In genomic region chr21:16418663-16419062, GRCh38 we compare ENCODE assay signal across 11 cellular contexts.
DNase-seq lines count a peak whose midpoint lies in the region; ATAC-seq and TF ChIP-seq lines count a peak whose summit lies in the region.
"Had no signal": no experiment of that assay in that cellular context is flagged by ENCODE, and none has a peak within 500 bp of the region (broad histone marks: within the 10 kb centered on the region; RNA-seq: fewer than 3 reads in every experiment).

No MANE protein-coding gene starts in this region.

- no peak overlapping the region for H2BK20ac ChIP-seq in H9 (ENCODE audit: low read depth, low read length, poor library complexity, severe bottlenecking)

- H3K23me2 ChIP-seq in H9 (ENCODE audit: insufficient read length, low read depth, low read length, poor library complexity, severe bottlenecking), result no peaks in the 10 kb centered on the region

- H3K9me3 Mint-ChIP-seq in H9, result no peaks in the 10 kb centered on the region
- no peaks in the 10 kb centered on the region for H3K9me3 Mint-ChIP-seq in activated CD4-positive, alpha-beta T cell treated with anti-CD3 and anti-CD28 coated beads for 36 hours (ENCODE audit: low read depth)

- no peak overlapping the region for H2BK15ac ChIP-seq in H9 (ENCODE audit: low read depth, low read length)

- H2BK120ac ChIP-seq in H9 (ENCODE audit: low read depth, low read length, poor library complexity, severe bottlenecking), result no peak overlapping the region

- POLR2A ChIA-PET in HEK293 (lab: Yijun Ruan, JAX), result no interaction called here
- POLR2A ChIA-PET in activated CD4-positive, alpha-beta T cell treated with anti-CD3 and anti-CD28 coated beads for 36 hours (lab: Charles Lee), result no interaction called here

- no peak overlapping the region for H2AFZ ChIP-seq in H9 (ENCODE audit: low read length)

- no peak overlapping the region for H3K18ac ChIP-seq in H9 (ENCODE audit: insufficient read length, low read depth, low read length)

- H3K4me1 ChIP-seq in HEK293 (ENCODE audit: control insufficient read depth, insufficient read depth, low read length) (peaks cover 25% of the 10 kb centered on the region), ascending aorta (no peaks in the 10 kb centered on the region), right cardiac atrium (ENCODE audit: control insufficient read depth, insufficient read depth, low read length) (peaks cover 2% of the 10 kb centered on the region), H9 (ENCODE audit: insufficient read depth, low read length) (no peaks in the 10 kb centered on the region)

- H3K79me1 ChIP-seq in H9 (ENCODE audit: insufficient read depth, low read depth, low read length, poor library complexity, severe bottlenecking), result no peaks in the 10 kb centered on the region

- H3K27ac Mint-ChIP-seq in H9, result no peak overlapping the region
- H3K27ac Mint-ChIP-seq in activated CD4-positive, alpha-beta T cell treated with anti-CD3 and anti-CD28 coated beads for 36 hours, result no peak overlapping the region

- peak overlapping the region; percentile 97 for H3K27ac ChIP-seq in HEK293 (ENCODE audit: extremely low read depth, low read depth, low read length)
- peak overlapping the region; percentile 49 to 61 for H3K27ac ChIP-seq in ascending aorta
- H3K27ac ChIP-seq in right cardiac atrium (ENCODE audit: low read length), result peak overlapping the region; percentile 25
- H3K27ac ChIP-seq in skin epidermis, result peak overlapping the region in 13 of 21 experiments; percentile 6 to 82 (median 61)
- H3K27ac ChIP-seq in H9 (ENCODE audit: insufficient read length, low read depth, low read length), result no peak overlapping the region

- no peak overlapping the region for H3K4me2 ChIP-seq in H9 (ENCODE audit: insufficient read depth, insufficient read length, low read length)

- no peak overlapping the region for H4K5ac ChIP-seq in H9 (ENCODE audit: insufficient read length, low read depth, low read length)

- intact Hi-C loops in ascending aorta (cut with DNase I), result loop anchor here (5.0 kb wide), 1 partner anchor 169 kb away; no protein-coding TSS in a partner anchor
- intact Hi-C loops in right cardiac atrium (cut with DNase I), result loop anchor here in 1 of 4 donors (10.0 kb wide), 1 partner anchor 64 kb away; no protein-coding TSS in a partner anchor
- intact Hi-C loops in activated CD4-positive, alpha-beta T cell treated with anti-CD3 and anti-CD28 coated beads for 36 hours (cut with DNase I, micrococcal nuclease), result no loop called here

- H3K9ac ChIP-seq in H9 (ENCODE audit: extremely low read depth, insufficient read length, low read length), result no peak overlapping the region

- WGBS in right cardiac atrium, result 84% methylated on average over 5 of the region's 5 CpGs
- WGBS in H9 (ENCODE audit: extremely low coverage, insufficient read length, low lambda C conversion rate), result no CpG with 5 or more reads among the region's 5 CpGs

- no peaks in the 10 kb centered on the region for H3K27me3 ChIP-seq in ascending aorta
- no peaks in the 10 kb centered on the region for H3K27me3 ChIP-seq in right cardiac atrium (ENCODE audit: control insufficient read depth, insufficient read depth)
- no peaks in the 10 kb centered on the region for H3K27me3 ChIP-seq in H9 (ENCODE audit: insufficient read depth, low read length)

- no peaks in the 10 kb centered on the region for H3K4me1 Mint-ChIP-seq in H9
- no peaks in the 10 kb centered on the region for H3K4me1 Mint-ChIP-seq in activated CD4-positive, alpha-beta T cell treated with anti-CD3 and anti-CD28 coated beads for 36 hours

- peak in 1 of 2 donors; percentile 12 for ATAC-seq in right cardiac atrium
- ATAC-seq in activated CD4-positive, alpha-beta T cell treated with anti-CD3 and anti-CD28 coated beads for 36 hours, result no peak
- ATAC-seq: HCT116 had no signal

- no peaks in the 10 kb centered on the region for H3K79me2 ChIP-seq in H9 (ENCODE audit: insufficient read depth, low read length)

- H4K8ac ChIP-seq in H9 (replicated peaks; ENCODE audit: insufficient read length, low read depth, low read length), result no peak overlapping the region

- no peak overlapping the region for H3K14ac ChIP-seq in H9 (ENCODE audit: insufficient read depth, low read length)

- H3K36me3 Mint-ChIP-seq in H9 (ENCODE audit: insufficient read depth in 1 of 3, low read depth in 3 of 3), result no peaks in the 10 kb centered on the region
- no peaks in the 10 kb centered on the region for H3K36me3 Mint-ChIP-seq in activated CD4-positive, alpha-beta T cell treated with anti-CD3 and anti-CD28 coated beads for 36 hours (ENCODE audit: low read depth)

- no peak overlapping the region for H3K4me3 Mint-ChIP-seq in H9
- no peak overlapping the region for H3K4me3 Mint-ChIP-seq in activated CD4-positive, alpha-beta T cell treated with anti-CD3 and anti-CD28 coated beads for 36 hours

- H4K91ac ChIP-seq in H9 (ENCODE audit: insufficient read length, low read depth, low read length), result no peak overlapping the region

- no peak for DNase-seq in ascending aorta (ENCODE audit: low spot score in 2 of 2)
- DNase-seq in right cardiac atrium, result no peak
- no peak for DNase-seq in H9
- DNase-seq in putamen (ENCODE audit: low spot score), result no peak
- no peak for DNase-seq in nucleus accumbens (lab: John Stamatoyannopoulos, UW)
- no peak for DNase-seq in activated CD4-positive, alpha-beta T cell treated with anti-CD3 and anti-CD28 coated beads for 36 hours
- DNase-seq: activated T-cell treated with anti-CD3 and anti-CD28 coated beads for 4 hours, kidney glomerular epithelial cell had no signal

- no peak overlapping the region for H2BK5ac ChIP-seq in H9 (ENCODE audit: insufficient read length, low read length)

- no peak overlapping the region for H3K4me3 ChIP-seq in HEK293 (ENCODE audit: low read depth, low read length)
- H3K4me3 ChIP-seq in ascending aorta, result peak overlapping the region; percentile 47 to 52
- peak overlapping the region; percentile 99 for H3K4me3 ChIP-seq in right cardiac atrium (ENCODE audit: low read length)
- H3K4me3 ChIP-seq in skin epidermis, result no peak overlapping the region

- CTCF ChIA-PET in HEK293 (lab: Yijun Ruan, JAX), result interaction anchor here (0.5 kb wide), 1 partner anchor 456 kb away, joined by 3 read pairs; no protein-coding TSS in a partner anchor
- CTCF ChIA-PET in activated CD4-positive, alpha-beta T cell treated with anti-CD3 and anti-CD28 coated beads for 36 hours (lab: Charles Lee), result interaction anchor here (0.8 kb wide), 1 partner anchor 37 kb away, joined by 3 read pairs; no protein-coding TSS in a partner anchor

- H3K9me3 ChIP-seq in HEK293 (ENCODE audit: control insufficient read depth, insufficient read depth, low read depth, low read length), result no peaks in the 10 kb centered on the region
- no peaks in the 10 kb centered on the region for H3K9me3 ChIP-seq in ascending aorta
- no peaks in the 10 kb centered on the region for H3K9me3 ChIP-seq in right cardiac atrium (ENCODE audit: control insufficient read depth, low read length)
- no peaks in the 10 kb centered on the region for H3K9me3 ChIP-seq in H9 (ENCODE audit: control insufficient read depth, low read depth, low read length)

- no peak overlapping the region for H2BK12ac ChIP-seq in H9 (ENCODE audit: insufficient read length, low read depth, low read length)

- H2AK5ac ChIP-seq in H9 (ENCODE audit: insufficient read length, low read length), result no peak overlapping the region

- H3K23ac ChIP-seq in H9 (ENCODE audit: insufficient read length, low read depth, low read length), result no peak overlapping the region

- no peak for TF ChIP-seq CTCF in HEK293 (tag by site-specific recombination; IDR thresholded peaks at IDR 0.05)
- TF ChIP-seq CTCF in ascending aorta (IDR thresholded peaks at IDR 0.05), result no peak
- no peak for TF ChIP-seq CTCF in H9 (conservative IDR thresholded peaks at IDR 0.05)

- no peaks in the 10 kb centered on the region for H4K20me1 ChIP-seq in H9 (ENCODE audit: control insufficient read depth, insufficient read depth, insufficient read length)

- H3K27me3 Mint-ChIP-seq in H9 (ENCODE audit: low read depth), result no peaks in the 10 kb centered on the region
- no peaks in the 10 kb centered on the region for H3K27me3 Mint-ChIP-seq in activated CD4-positive, alpha-beta T cell treated with anti-CD3 and anti-CD28 coated beads for 36 hours

- H3K4ac ChIP-seq in H9 (ENCODE audit: low read depth, low read length), result no peak overlapping the region

- H3K36me3 ChIP-seq in HEK293 (ENCODE audit: control insufficient read depth in 2 of 2, insufficient read depth in 1 of 2, low read length in 2 of 2) (no peaks in the 10 kb centered on the region), ascending aorta (no peaks in the 10 kb centered on the region)

- H3T11ph ChIP-seq in H9 (ENCODE audit: low read length), result no peak overlapping the region

- H3K56ac ChIP-seq in H9 (ENCODE audit: insufficient read length, low read depth, low read length), result no peak overlapping the region

TF ChIP-seq in HEK293, 187 proteins besides CTCF, POLR2A, EP300 and RAD21 (continues in another document):
- TF ChIP-seq ZFP69B (tag by site-specific recombination; IDR thresholded peaks at IDR 0.05), result no peak
- no peak for TF ChIP-seq ZNF639 (tag by site-specific recombination; IDR thresholded peaks at IDR 0.05)
- no peak for TF ChIP-seq ZXDB (tag by site-specific recombination; IDR thresholded peaks at IDR 0.05)
- TF ChIP-seq ZBTB21 (tag by site-specific recombination; IDR thresholded peaks at IDR 0.05), result no peak
- TF ChIP-seq MZF1 (tag by site-specific recombination; IDR thresholded peaks at IDR 0.05; ENCODE audit: borderline replicate concordance), result no peak

Comparison
In these comparisons a context has a peak if more than half of its experiments do, and no peak if none do; other contexts are left out.
1. H3K4me3 ChIP-seq: peak in ascending aorta (2 of 2) and right cardiac atrium (single experiment); none in HEK293 (single experiment) and skin epidermis (0 of 7).